ENCODE assay signal across 1 cellular context in the genomic region with DNA sequence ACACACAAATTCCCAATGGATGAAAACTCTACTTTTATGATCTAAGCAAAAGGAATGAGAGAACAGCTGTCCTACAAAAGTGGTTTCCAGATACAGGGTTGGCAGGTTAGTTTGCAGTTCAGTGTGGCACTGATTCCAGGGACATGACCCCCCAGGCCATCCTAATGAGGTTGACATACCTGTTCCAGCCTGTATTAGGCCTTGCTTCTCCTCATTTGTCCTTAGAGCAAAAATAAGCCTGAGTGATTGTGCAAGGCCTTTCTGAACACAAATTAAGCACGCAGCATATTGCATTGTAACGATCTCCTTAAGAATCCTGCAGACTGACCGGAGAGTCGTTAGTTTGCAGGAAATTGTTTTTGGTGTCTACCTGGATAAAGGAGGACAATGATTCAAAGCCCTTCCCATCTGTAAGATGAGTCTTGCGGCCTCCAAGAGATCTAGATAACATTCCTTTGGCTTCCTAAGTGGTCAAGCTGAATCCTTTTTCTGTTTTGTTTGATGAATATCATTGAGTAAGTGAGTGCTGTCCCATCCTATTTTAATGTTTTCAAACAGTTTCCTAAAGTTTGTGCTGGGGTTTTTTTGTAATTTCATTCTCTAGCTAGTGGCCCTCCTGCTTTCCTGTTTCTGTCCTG.
TF ChIP-seq lines count a peak whose summit lies in the region.

No MANE protein-coding gene starts in this region.

TF ChIP-seq in GM23338, 12 proteins besides CTCF, POLR2A, EP300 and RAD21 (continued from another document):
- TF ChIP-seq, protein P1, sequence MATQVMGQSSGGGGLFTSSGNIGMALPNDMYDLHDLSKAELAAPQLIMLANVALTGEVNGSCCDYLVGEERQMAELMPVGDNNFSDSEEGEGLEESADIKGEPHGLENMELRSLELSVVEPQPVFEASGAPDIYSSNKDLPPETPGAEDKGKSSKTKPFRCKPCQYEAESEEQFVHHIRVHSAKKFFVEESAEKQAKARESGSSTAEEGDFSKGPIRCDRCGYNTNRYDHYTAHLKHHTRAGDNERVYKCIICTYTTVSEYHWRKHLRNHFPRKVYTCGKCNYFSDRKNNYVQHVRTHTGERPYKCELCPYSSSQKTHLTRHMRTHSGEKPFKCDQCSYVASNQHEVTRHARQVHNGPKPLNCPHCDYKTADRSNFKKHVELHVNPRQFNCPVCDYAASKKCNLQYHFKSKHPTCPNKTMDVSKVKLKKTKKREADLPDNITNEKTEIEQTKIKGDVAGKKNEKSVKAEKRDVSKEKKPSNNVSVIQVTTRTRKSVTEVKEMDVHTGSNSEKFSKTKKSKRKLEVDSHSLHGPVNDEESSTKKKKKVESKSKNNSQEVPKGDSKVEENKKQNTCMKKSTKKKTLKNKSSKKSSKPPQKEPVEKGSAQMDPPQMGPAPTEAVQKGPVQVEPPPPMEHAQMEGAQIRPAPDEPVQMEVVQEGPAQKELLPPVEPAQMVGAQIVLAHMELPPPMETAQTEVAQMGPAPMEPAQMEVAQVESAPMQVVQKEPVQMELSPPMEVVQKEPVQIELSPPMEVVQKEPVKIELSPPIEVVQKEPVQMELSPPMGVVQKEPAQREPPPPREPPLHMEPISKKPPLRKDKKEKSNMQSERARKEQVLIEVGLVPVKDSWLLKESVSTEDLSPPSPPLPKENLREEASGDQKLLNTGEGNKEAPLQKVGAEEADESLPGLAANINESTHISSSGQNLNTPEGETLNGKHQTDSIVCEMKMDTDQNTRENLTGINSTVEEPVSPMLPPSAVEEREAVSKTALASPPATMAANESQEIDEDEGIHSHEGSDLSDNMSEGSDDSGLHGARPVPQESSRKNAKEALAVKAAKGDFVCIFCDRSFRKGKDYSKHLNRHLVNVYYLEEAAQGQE (IDR thresholded peaks at IDR 0.05; ENCODE audit: unreplicated experiment), result no peak
- no peak for TF ChIP-seq CREB1 (CRISPR knock-in tag; IDR thresholded peaks at IDR 0.05; ENCODE audit: low read depth)
TF ChIP-seq in GM23338: peak in this region for 0.
